Comparison of ENCODE assay signal across 8 cellular contexts in the genomic region with DNA sequence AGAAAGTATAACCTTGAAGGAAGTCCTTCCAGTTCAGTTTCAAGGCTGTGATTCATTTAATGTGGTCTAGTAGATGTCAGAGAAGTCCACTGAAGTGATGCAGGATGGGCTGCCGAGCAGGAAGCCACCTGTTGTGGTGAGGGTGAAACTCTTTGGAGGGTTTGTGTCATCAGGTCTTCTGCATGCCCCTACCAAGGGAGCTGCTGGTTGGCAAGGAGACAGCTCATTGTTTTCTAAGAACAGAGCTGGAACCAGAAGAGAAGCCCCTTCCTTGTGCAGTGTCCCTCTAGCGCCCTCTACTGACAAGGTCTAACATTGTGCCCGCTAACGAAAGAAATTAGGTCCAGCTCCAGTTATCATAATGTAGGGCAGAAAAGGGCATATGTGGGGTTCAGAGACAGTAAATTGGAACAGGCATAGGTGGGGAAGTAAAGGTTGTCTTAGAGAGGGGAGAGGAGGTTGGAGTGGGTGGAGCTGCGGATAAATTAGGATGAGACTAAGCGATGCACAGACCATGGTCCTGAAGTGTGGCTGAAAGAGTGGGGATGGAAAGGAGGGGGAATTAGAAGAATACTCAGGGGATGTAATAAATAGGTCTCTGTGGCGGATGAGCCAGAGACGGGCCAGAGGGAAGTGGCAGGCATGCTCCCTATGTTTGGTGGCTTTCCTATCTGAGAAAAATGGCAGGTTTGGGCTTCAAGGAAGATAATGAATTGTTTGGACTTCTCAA.
DNase-seq lines count a peak whose midpoint lies in the region; ATAC-seq and TF ChIP-seq lines count a peak whose summit lies in the region.

No MANE protein-coding gene starts in this region.

- H3K4me1 ChIP-seq in NT2/D1 (ENCODE audit: insufficient read depth, insufficient read length) (no peaks in the 10 kb centered on the region), left lung (no peaks in the 10 kb centered on the region), tibial artery (no peaks in the 10 kb centered on the region)

- H3K4me3 Mint-ChIP-seq in activated naive CD4-positive, alpha-beta T cell treated with anti-CD3 and anti-CD28 coated beads, Interleukin-2, amount 10 ng/mL, durations not matched to agents 7 days and 5 days: no peak overlapping the region
- H3K4me3 Mint-ChIP-seq in MCF 10A (ENCODE audit: unreplicated experiment): no peak overlapping the region

- H3K27me3 ChIP-seq in NT2/D1 (ENCODE audit: insufficient read depth, insufficient read length) (no peaks in the 10 kb centered on the region), left lung (peaks cover 0 to 13% of the 10 kb centered on the region in 2 donors), tibial artery (peaks cover 0 to 5% of the 10 kb centered on the region in 2 donors)

- H3K27ac ChIP-seq in left lung (no peak overlapping the region), tibial artery (no peak overlapping the region)

- CTCF ChIA-PET in activated naive CD4-positive, alpha-beta T cell treated with anti-CD3 and anti-CD28 coated beads, Interleukin-2, amount 10 ng/mL, durations not matched to agents 7 days and 5 days (lab: Charles Lee): interaction anchor here (0.5 to 1.7 kb wide), 11 partner anchors 9 to 543 kb away, joined by 3 to 4 read pairs (median 3); no protein-coding TSS in a partner anchor
- CTCF ChIA-PET in MCF 10A (lab: Yijun Ruan, JAX): interaction anchor here (0.6 to 1.6 kb wide), 8 partner anchors 11 to 343 kb away, joined by 3 to 6 read pairs (median 4); no protein-coding TSS in a partner anchor

- no peak overlapping the region for H3K9ac ChIP-seq in NT2/D1 (ENCODE audit: insufficient read length, low read depth)

- DNase-seq in activated naive CD4-positive, alpha-beta T cell treated with anti-CD3 and anti-CD28 coated beads, Interleukin-2, amount 10 ng/mL, durations not matched to agents 7 days and 5 days: peak; percentile 43
- no peak for DNase-seq in activated naive CD4-positive, alpha-beta T cell treated with anti-CD3 and anti-CD28 coated beads, Interleukin-2, amount 50 U/mL, for 16 hours
- DNase-seq in HuH-7 (ENCODE audit: low spot score) (peak; percentile 27), NT2/D1 (ENCODE audit: low read depth, low spot score) (peak; percentile 55), MCF 10A (ENCODE audit: unreplicated experiment) (peak; percentile 78), left lung (no peak), tibial artery (peak in 1 of 2 donors; percentile 47)

- peaks cover 9% of the 10 kb centered on the region for H3K4me1 Mint-ChIP-seq in activated naive CD4-positive, alpha-beta T cell treated with anti-CD3 and anti-CD28 coated beads, Interleukin-2, amount 10 ng/mL, durations not matched to agents 7 days and 5 days
- peaks cover 12% of the 10 kb centered on the region for H3K4me1 Mint-ChIP-seq in MCF 10A (ENCODE audit: insufficient read depth, unreplicated experiment)

- ATAC-seq in GM21717 (IDR thresholded peaks at IDR 0.05; ENCODE audit: unreplicated experiment) (peak; percentile 99), left lung (peak; percentile 71)

- BruUV-seq in MCF 10A (replicated peaks; lab: Mats Ljungman, UMichigan): no TSS peak

- H3K9me3 ChIP-seq in NT2/D1 (ENCODE audit: insufficient read depth, low read length): no peaks in the 10 kb centered on the region
- no peaks in the 10 kb centered on the region for H3K9me3 ChIP-seq in left lung
- no peaks in the 10 kb centered on the region for H3K9me3 ChIP-seq in tibial artery

- H3K9me3 Mint-ChIP-seq in activated naive CD4-positive, alpha-beta T cell treated with anti-CD3 and anti-CD28 coated beads, Interleukin-2, amount 10 ng/mL, durations not matched to agents 7 days and 5 days: no peaks in the 10 kb centered on the region
- H3K9me3 Mint-ChIP-seq in MCF 10A (ENCODE audit: unreplicated experiment): no peaks in the 10 kb centered on the region

- no peaks in the 10 kb centered on the region for H3K36me3 ChIP-seq in NT2/D1 (ENCODE audit: insufficient read depth, insufficient read length, low read length)
- no peaks in the 10 kb centered on the region for H3K36me3 ChIP-seq in left lung
- H3K36me3 ChIP-seq in tibial artery: no peaks in the 10 kb centered on the region

- no peak overlapping the region for H3K4me3 ChIP-seq in NT2/D1 (ENCODE audit: insufficient read length, low read depth)
- H3K4me3 ChIP-seq in left lung: no peak overlapping the region
- H3K4me3 ChIP-seq in tibial artery: no peak overlapping the region

- no peak overlapping the region for H3K27ac Mint-ChIP-seq in activated naive CD4-positive, alpha-beta T cell treated with anti-CD3 and anti-CD28 coated beads, Interleukin-2, amount 10 ng/mL, durations not matched to agents 7 days and 5 days
- no peak overlapping the region for H3K27ac Mint-ChIP-seq in MCF 10A (ENCODE audit: low read depth, unreplicated experiment)

- no peaks in the 10 kb centered on the region for H3K36me3 Mint-ChIP-seq in activated naive CD4-positive, alpha-beta T cell treated with anti-CD3 and anti-CD28 coated beads, Interleukin-2, amount 10 ng/mL, durations not matched to agents 7 days and 5 days
- H3K36me3 Mint-ChIP-seq in MCF 10A (ENCODE audit: insufficient read depth, unreplicated experiment): no peaks in the 10 kb centered on the region

- TF ChIP-seq CTCF in MCF 10A (IDR thresholded peaks at IDR 0.05; ENCODE audit: unreplicated experiment) (peak; percentile 73), left lung (IDR thresholded peaks at IDR 0.05) (peak in 1 of 2 donors; percentile 61), tibial artery (IDR thresholded peaks at IDR 0.05) (peak; percentile 34 to 43)

- intact Hi-C loops in MCF 10A (cut with micrococcal nuclease) (loop anchor here (1.0 to 10.0 kb wide), 2 partner anchors 184 to 287 kb away; no protein-coding TSS in a partner anchor), left lung (cut with DNase I) (no loop called here), tibial artery (cut with DNase I; ENCODE audit: low total_unique reads) (no loop called here)

- POLR2A ChIA-PET in MCF 10A (lab: Yijun Ruan, JAX): interaction anchor here (0.7 to 0.8 kb wide), 2 partner anchors 109 to 171 kb away, joined by 3 to 4 read pairs; no protein-coding TSS in a partner anchor

- H3K27me3 Mint-ChIP-seq in activated naive CD4-positive, alpha-beta T cell treated with anti-CD3 and anti-CD28 coated beads, Interleukin-2, amount 10 ng/mL, durations not matched to agents 7 days and 5 days: no peaks in the 10 kb centered on the region
- peaks cover 29% of the 10 kb centered on the region for H3K27me3 Mint-ChIP-seq in MCF 10A (ENCODE audit: insufficient read depth, unreplicated experiment)

Comparison
In these comparisons a context has a peak if more than half of its experiments do, and no peak if none do; other contexts are left out.
1. DNase-seq: peak in activated naive CD4-positive, alpha-beta T cell treated with anti-CD3 and anti-CD28 coated beads, Interleukin-2, amount 10 ng/mL, durations not matched to agents 7 days and 5 days (single experiment), HuH-7 (single experiment), NT2/D1 (single experiment) and MCF 10A (single experiment); none in activated naive CD4-positive, alpha-beta T cell treated with anti-CD3 and anti-CD28 coated beads, Interleukin-2, amount 50 U/mL, for 16 hours (single experiment) and left lung (0 of 2).